In the genomic region with DNA sequence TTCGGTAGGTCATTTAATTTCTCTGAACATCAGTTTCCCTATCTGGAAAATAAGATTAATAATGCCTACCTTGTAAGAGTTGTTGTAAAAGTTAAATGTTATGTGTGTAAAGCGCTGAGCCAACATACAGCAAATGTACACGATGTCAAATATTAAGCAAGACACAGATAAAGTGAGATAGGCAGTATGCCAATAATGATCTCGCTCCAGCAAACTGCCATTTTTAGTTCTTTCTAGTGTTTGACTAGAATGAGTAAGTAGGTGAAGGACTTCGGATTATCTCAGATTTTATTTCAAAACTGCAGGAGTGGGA, we compare ENCODE assay signal across 1 cellular context.
A peak's percentile ranks its signal among the peaks of the same experiment; 100 is the strongest.
TF ChIP-seq lines count a peak whose summit lies in the region.

No MANE protein-coding gene starts in this region.

TF ChIP-seq in K562, 482 proteins besides CTCF, POLR2A, EP300 and RAD21 (continued from another document):
- TF ChIP-seq ZNF699 (CRISPR knock-in tag; IDR thresholded peaks at IDR 0.05; ENCODE audit: insufficient replicate concordance) = no peak
- no peak for TF ChIP-seq DMBX1 (CRISPR knock-in tag; IDR thresholded peaks at IDR 0.05; ENCODE audit: borderline replicate concordance)
- TF ChIP-seq EP400 (IDR thresholded peaks at IDR 0.05) = 0 out of 2 replicates have a peak, but pooled peaks have one; percentile 41
- TF ChIP-seq HNRNPUL1 (IDR thresholded peaks at IDR 0.05; ENCODE audit: low read length) = no peak
- TF ChIP-seq ZNF140 (CRISPR knock-in tag; IDR thresholded peaks at IDR 0.05) = no peak
- no peak for TF ChIP-seq ERF (CRISPR knock-in tag; IDR thresholded peaks at IDR 0.05)
- TF ChIP-seq DPF2 (IDR thresholded peaks at IDR 0.05) = peak; percentile 33; the same call in 1 of the 2 replicates
- peak; percentile 53; the same call in 1 of the 2 replicates for TF ChIP-seq ELF1 (tag; IDR thresholded peaks at IDR 0.05)
- TF ChIP-seq CEBPB (tag; IDR thresholded peaks at IDR 0.05) = peak; percentile 87
- TF ChIP-seq PRMT5 (CRISPR knock-in tag; IDR thresholded peaks at IDR 0.05) = no peak
